ENCODE assay signal across 22 cellular contexts in genomic region chr14:91111443-91111842, GRCh38. TPM values are rescaled to one million over a fixed set of nuclear protein-coding genes. Genes with fewer than 3 reads are reported as not detected.
DNase-seq lines count a peak whose midpoint lies in the region; FAIRE-seq and TF ChIP-seq lines count a peak whose summit lies in the region.
"Had no signal": no experiment of that assay in that cellular context is flagged by ENCODE, and none has a peak within 500 bp of the region (broad histone marks: within the 10 kb centered on the region; RNA-seq: fewer than 3 reads in every experiment).

No MANE protein-coding gene starts in this region.

- H3K4me1 ChIP-seq in ACC112 (ENCODE audit: control insufficient read depth, insufficient read depth, low read length, unreplicated experiment): peaks cover 45% of the 10 kb centered on the region
- H3K4me1 ChIP-seq in osteoblast (ENCODE audit: insufficient read depth, low read length): peaks cover 29% of the 10 kb centered on the region

- H3K4me3 ChIP-seq in ACC112 (ENCODE audit: low read depth, low read length) (no peak overlapping the region), bronchial epithelial cell (ENCODE audit: low read depth, low read length) (no peak overlapping the region), osteoblast (ENCODE audit: insufficient read depth, low read length) (no peak overlapping the region)
- H3K4me3 ChIP-seq: A549, BLaER1, GM23248 had no signal

- DNase-seq in LoVo (ENCODE audit: low spot score) (peak; percentile 26), bronchial epithelial cell (ENCODE audit: low read depth) (peak; percentile 50), osteoblast (ENCODE audit: insufficient read length, low spot score, missing footprints) (no peak), hypothalamus (lab: John Stamatoyannopoulos, UW) (no peak), inferior parietal cortex (ENCODE audit: extremely low spot score) (no peak)
- DNase-seq in stimulated activated CD4-positive, alpha-beta T cell treated with anti-CD3 and anti-CD28 coated beads, Interleukin-4, amount 100 ng/mL, for 24 hours: no peak
- DNase-seq: CD8-positive, alpha-beta memory T cell; DMS53; EL; GM23248; HCEC 1CT; Karpas-422; NCI-H1092 treated with DMSO at 0.1 percent for 48 hours; NCI-H2081 had no signal

- H4K20me1 ChIP-seq in osteoblast (ENCODE audit: insufficient read depth, low read length): no peaks in the 10 kb centered on the region
- H4K20me1 ChIP-seq: BLaER1 had no signal

- peaks cover 22% of the 10 kb centered on the region for H3K79me2 ChIP-seq in ACC112 (ENCODE audit: control insufficient read depth, insufficient read depth, low read length, unreplicated experiment)
- H3K79me2 ChIP-seq in osteoblast (ENCODE audit: insufficient read depth, low read length): peaks cover 24% of the 10 kb centered on the region

- H2AFZ ChIP-seq in ACC112 (ENCODE audit: low read length, unreplicated experiment) (peak overlapping the region; percentile 12), osteoblast (ENCODE audit: low read length) (peak overlapping the region; percentile 11)
- H2AFZ ChIP-seq: GM23248 had no signal

- FAIRE-seq in bronchial epithelial cell (lab: Jason Lieb, UNC): no peak
- FAIRE-seq: A549, GM12892, GM18507, HTR-8/SVneo, RCC 7860 had no signal

- peak overlapping the region; percentile 32; the same call in 1 of the 2 replicates for H3K27ac ChIP-seq in ACC112 (ENCODE audit: low read depth, low read length)
- H3K27ac ChIP-seq in osteoblast (ENCODE audit: low read depth, low read length): no peak overlapping the region
- H3K27ac ChIP-seq: A549, BLaER1, GM23248, HL-60 had no signal

- TF ChIP-seq CTCF in bronchial epithelial cell (IDR thresholded peaks at IDR 0.05; ENCODE audit: insufficient read depth, low read length, severe bottlenecking): no peak
- no peak for TF ChIP-seq CTCF in osteoblast (IDR thresholded peaks at IDR 0.05; ENCODE audit: extremely low read depth, low read depth, low read length)

- H3K36me3 ChIP-seq in ACC112 (ENCODE audit: insufficient read depth, low read length) (no peaks in the 10 kb centered on the region), bronchial epithelial cell (ENCODE audit: control insufficient read depth, insufficient read depth, low read length) (no peaks in the 10 kb centered on the region), osteoblast (ENCODE audit: insufficient read depth, low read length) (no peaks in the 10 kb centered on the region)

- no peaks in the 10 kb centered on the region for H3K9me3 ChIP-seq in osteoblast (ENCODE audit: low read depth, low read length)
- H3K9me3 ChIP-seq: A549, BLaER1 had no signal

- no peak overlapping the region for H3K4me2 ChIP-seq in osteoblast (ENCODE audit: insufficient read depth, low read length)
- H3K4me2 ChIP-seq: A549 had no signal

- H3K27me3 ChIP-seq in ACC112 (ENCODE audit: insufficient read depth, low read length): no peaks in the 10 kb centered on the region
- H3K27me3 ChIP-seq in bronchial epithelial cell (ENCODE audit: control insufficient read depth, insufficient read depth, low read length): no peaks in the 10 kb centered on the region
- H3K27me3 ChIP-seq in osteoblast (ENCODE audit: insufficient read depth, low read length): no peaks in the 10 kb centered on the region
- H3K27me3 ChIP-seq: BLaER1 had no signal

RNA-seq across cellular contexts. Expression of gene DGLUCY, which starts 2.4 kb away (rescaled TPM):
- total RNA-seq in bronchial epithelial cell: 7.0 and 8.4 TPM in 2 replicates
- total RNA-seq in osteoblast: 45.6 and 55.4 TPM in 2 replicates

RNA-seq across cellular contexts. Expression of gene RPS6KA5, which starts 51.0 kb away (rescaled TPM):
- total RNA-seq in bronchial epithelial cell (1.8 and 2.9 TPM in 2 replicates), osteoblast (1.2 and 1.4 TPM in 2 replicates)

Comparison
In these comparisons a context has a peak if more than half of its experiments do, and no peak if none do; other contexts are left out.
1. DNase-seq: peak in LoVo (single experiment) and bronchial epithelial cell (single experiment); none in osteoblast (single experiment), hypothalamus (0 of 51), inferior parietal cortex (single experiment) and stimulated activated CD4-positive, alpha-beta T cell treated with anti-CD3 and anti-CD28 coated beads, Interleukin-4, amount 100 ng/mL, for 24 hours (single experiment).